ENCODE assay signal across 1 cellular context in the genomic region with DNA sequence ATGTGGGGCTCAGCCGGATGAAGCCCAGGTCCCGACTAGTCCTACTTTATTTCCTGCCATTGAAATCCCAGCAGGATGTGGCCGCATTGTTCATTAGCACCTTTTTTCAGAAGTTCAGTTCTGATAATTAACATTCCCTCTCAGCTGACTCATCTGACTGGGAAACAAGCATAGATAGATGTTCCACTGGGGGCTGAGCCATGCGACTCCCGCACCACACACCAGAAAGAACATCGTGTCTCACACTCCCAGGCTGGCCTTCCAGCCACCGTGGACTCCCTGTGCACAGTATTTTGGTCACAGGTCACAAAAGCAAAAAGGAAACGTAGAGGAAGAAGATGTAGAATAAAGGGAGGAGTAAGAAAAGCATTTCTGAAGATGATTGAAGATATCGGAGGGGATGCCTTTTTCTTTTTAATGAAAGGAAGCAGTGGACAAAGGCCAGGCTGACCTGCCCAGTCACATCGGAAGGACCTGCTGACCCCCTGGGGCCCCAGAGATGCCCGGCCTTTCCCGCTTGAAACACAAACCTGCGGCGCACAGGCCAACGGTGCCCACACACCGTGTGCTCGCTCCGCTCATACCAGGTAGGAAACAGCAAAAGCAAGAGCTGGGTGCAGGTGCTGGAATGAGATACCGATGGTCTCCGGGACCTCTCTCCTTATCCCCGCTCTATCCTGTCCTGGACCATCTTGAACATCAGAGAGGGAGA.
TF ChIP-seq lines count a peak whose summit lies in the region.

No MANE protein-coding gene starts in this region.

TF ChIP-seq in IMR-90, 13 proteins besides CTCF, POLR2A, EP300 and RAD21 (continued from another document):
- TF ChIP-seq, protein P1, sequence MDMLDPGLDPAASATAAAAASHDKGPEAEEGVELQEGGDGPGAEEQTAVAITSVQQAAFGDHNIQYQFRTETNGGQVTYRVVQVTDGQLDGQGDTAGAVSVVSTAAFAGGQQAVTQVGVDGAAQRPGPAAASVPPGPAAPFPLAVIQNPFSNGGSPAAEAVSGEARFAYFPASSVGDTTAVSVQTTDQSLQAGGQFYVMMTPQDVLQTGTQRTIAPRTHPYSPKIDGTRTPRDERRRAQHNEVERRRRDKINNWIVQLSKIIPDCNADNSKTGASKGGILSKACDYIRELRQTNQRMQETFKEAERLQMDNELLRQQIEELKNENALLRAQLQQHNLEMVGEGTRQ (IDR thresholded peaks at IDR 0.05; ENCODE audit: low read depth, low read length): no peak
- TF ChIP-seq SMC3 (IDR thresholded peaks at IDR 0.05; ENCODE audit: low read depth, low read length): no peak
- TF ChIP-seq MXI1 (IDR thresholded peaks at IDR 0.05; ENCODE audit: borderline replicate concordance, low read depth, low read length): no peak
- no peak for TF ChIP-seq FOS (IDR thresholded peaks at IDR 0.05; ENCODE audit: low read depth, low read length)
- no peak for TF ChIP-seq NFE2L2 (IDR thresholded peaks at IDR 0.05; ENCODE audit: low read depth, low read length)
- no peak for TF ChIP-seq RCOR1 (IDR thresholded peaks at IDR 0.05; ENCODE audit: insufficient replicate concordance, low read length)
- no peak for TF ChIP-seq MAFK (IDR thresholded peaks at IDR 0.05; ENCODE audit: low read depth, low read length)
- TF ChIP-seq BHLHE40 (IDR thresholded peaks at IDR 0.05; ENCODE audit: low read depth, low read length): no peak
- no peak for TF ChIP-seq CEBPB (IDR thresholded peaks at IDR 0.05; ENCODE audit: low read depth, low read length)
